8 cellular contexts compared by ENCODE assay signal in genomic region chr18:77061946-77062517, GRCh38.
DNase-seq lines count a peak whose midpoint lies in the region; ATAC-seq and TF ChIP-seq lines count a peak whose summit lies in the region.

No MANE protein-coding gene starts in this region.

- peaks cover 81% of the 10 kb centered on the region for H3K36me3 Mint-ChIP-seq in activated CD4-positive, alpha-beta T cell treated with anti-CD3 and anti-CD28 coated beads, Interleukin-2, amount 10 ng/mL, durations not matched to agents 7 days and 5 days (ENCODE audit: low read depth)
- H3K36me3 Mint-ChIP-seq in stimulated activated memory B cell treated with anti-CD40 and anti-IgM and Interleukin-4, amounts not matched to agents 10 μg/mL and 1 μg/mL and 100 μg/mL, for 72 hours: peaks cover 52% of the 10 kb centered on the region

- peak overlapping the region; percentile 49 for H3K27ac ChIP-seq in Panc1 (ENCODE audit: low read length)

- ATAC-seq in HG02885 (IDR thresholded peaks at IDR 0.05; ENCODE audit: poor library complexity, unreplicated experiment): peak; percentile 47
- ATAC-seq in Panc1: peak; percentile 39
- peak; percentile 27 for ATAC-seq in esophagus mucosa
- peak; percentile 72 for ATAC-seq in stimulated activated memory B cell treated with anti-CD40 and anti-IgM and Interleukin-4, amounts not matched to agents 10 μg/mL and 1 μg/mL and 100 μg/mL, for 72 hours

- POLR2A ChIA-PET in activated CD4-positive, alpha-beta T cell treated with anti-CD3 and anti-CD28 coated beads, Interleukin-2, amount 10 ng/mL, durations not matched to agents 7 days and 5 days (lab: Charles Lee): interaction anchor here (1.5 kb wide), 1 partner anchor 40 kb away, joined by 6 read pairs; no protein-coding TSS in a partner anchor
- POLR2A ChIA-PET in Panc1 (lab: Charles Lee): no interaction called here

- no peaks in the 10 kb centered on the region for H3K9me3 ChIP-seq in Panc1 (ENCODE audit: control insufficient read depth, insufficient read depth, low read depth, low read length)

- CTCF ChIA-PET in activated CD4-positive, alpha-beta T cell treated with anti-CD3 and anti-CD28 coated beads, Interleukin-2, amount 10 ng/mL, durations not matched to agents 7 days and 5 days (lab: Charles Lee): interaction anchor here (1.2 to 2.2 kb wide), 3 partner anchors 12 to 62 kb away, joined by 3 to 6 read pairs (median 4); no protein-coding TSS in a partner anchor
- CTCF ChIA-PET in Panc1 (lab: Charles Lee): no interaction called here

- peak; percentile 62 for DNase-seq in activated CD4-positive, alpha-beta T cell treated with anti-CD3 and anti-CD28 coated beads, Interleukin-2, amount 10 ng/mL, durations not matched to agents 7 days and 5 days
- DNase-seq in activated CD4-positive, alpha-beta T cell treated with anti-CD3 and anti-CD28 coated beads for 1 hour: no peak
- DNase-seq in Panc1 (ENCODE audit: low read depth, low spot score) (no peak), NCI-H1694 (lab: John Stamatoyannopoulos, UW) (no peak), NCI-H1417 (lab: John Stamatoyannopoulos, UW) (no peak)

- H3K4me3 ChIP-seq in Panc1 (ENCODE audit: low read depth in 2 of 2, low read length in 2 of 2): no peak overlapping the region

- no peaks in the 10 kb centered on the region; the same call in 1 of the 2 replicates for H3K36me3 ChIP-seq in Panc1 (ENCODE audit: control insufficient read depth, insufficient read depth, low read length)

- H3K27me3 ChIP-seq in Panc1 (ENCODE audit: control insufficient read depth, insufficient read depth, low read length): no peaks in the 10 kb centered on the region

- in situ Hi-C loops in Panc1 (cut with HindIII; ENCODE audit: low pct_unique_long_range_greater_than_20kb, low sequenced_read_pairs): no loop called here

- peak overlapping the region; percentile 99 for H3K27ac Mint-ChIP-seq in activated CD4-positive, alpha-beta T cell treated with anti-CD3 and anti-CD28 coated beads, Interleukin-2, amount 10 ng/mL, durations not matched to agents 7 days and 5 days
- peak overlapping the region; percentile 99 for H3K27ac Mint-ChIP-seq in stimulated activated memory B cell treated with anti-CD40 and anti-IgM and Interleukin-4, amounts not matched to agents 10 μg/mL and 1 μg/mL and 100 μg/mL, for 72 hours

- H3K9me3 Mint-ChIP-seq in activated CD4-positive, alpha-beta T cell treated with anti-CD3 and anti-CD28 coated beads, Interleukin-2, amount 10 ng/mL, durations not matched to agents 7 days and 5 days: no peaks in the 10 kb centered on the region
- peaks cover 3% of the 10 kb centered on the region for H3K9me3 Mint-ChIP-seq in stimulated activated memory B cell treated with anti-CD40 and anti-IgM and Interleukin-4, amounts not matched to agents 10 μg/mL and 1 μg/mL and 100 μg/mL, for 72 hours

- peaks cover 86% of the 10 kb centered on the region for H3K4me1 Mint-ChIP-seq in activated CD4-positive, alpha-beta T cell treated with anti-CD3 and anti-CD28 coated beads, Interleukin-2, amount 10 ng/mL, durations not matched to agents 7 days and 5 days
- peaks cover 69% of the 10 kb centered on the region for H3K4me1 Mint-ChIP-seq in stimulated activated memory B cell treated with anti-CD40 and anti-IgM and Interleukin-4, amounts not matched to agents 10 μg/mL and 1 μg/mL and 100 μg/mL, for 72 hours

- no peak for TF ChIP-seq CTCF in Panc1 (IDR thresholded peaks at IDR 0.05)

- no TSS peak for BruUV-seq in Panc1 (replicated peaks; lab: Mats Ljungman, UMichigan)

- intact Hi-C loops in Panc1 (cut with micrococcal nuclease; ENCODE audit: unreplicated experiment): no loop called here

- H3K27me3 Mint-ChIP-seq in activated CD4-positive, alpha-beta T cell treated with anti-CD3 and anti-CD28 coated beads, Interleukin-2, amount 10 ng/mL, durations not matched to agents 7 days and 5 days: no peaks in the 10 kb centered on the region
- no peaks in the 10 kb centered on the region for H3K27me3 Mint-ChIP-seq in stimulated activated memory B cell treated with anti-CD40 and anti-IgM and Interleukin-4, amounts not matched to agents 10 μg/mL and 1 μg/mL and 100 μg/mL, for 72 hours

- H3K4me1 ChIP-seq in Panc1 (ENCODE audit: control insufficient read depth, insufficient read depth, low read length): peaks cover 65% of the 10 kb centered on the region

- peak overlapping the region; percentile 73 for H3K4me3 Mint-ChIP-seq in activated CD4-positive, alpha-beta T cell treated with anti-CD3 and anti-CD28 coated beads, Interleukin-2, amount 10 ng/mL, durations not matched to agents 7 days and 5 days
- peak overlapping the region; percentile 70 for H3K4me3 Mint-ChIP-seq in stimulated activated memory B cell treated with anti-CD40 and anti-IgM and Interleukin-4, amounts not matched to agents 10 μg/mL and 1 μg/mL and 100 μg/mL, for 72 hours
